Comparison of ENCODE assay signal across 23 cellular contexts in the genomic region with DNA sequence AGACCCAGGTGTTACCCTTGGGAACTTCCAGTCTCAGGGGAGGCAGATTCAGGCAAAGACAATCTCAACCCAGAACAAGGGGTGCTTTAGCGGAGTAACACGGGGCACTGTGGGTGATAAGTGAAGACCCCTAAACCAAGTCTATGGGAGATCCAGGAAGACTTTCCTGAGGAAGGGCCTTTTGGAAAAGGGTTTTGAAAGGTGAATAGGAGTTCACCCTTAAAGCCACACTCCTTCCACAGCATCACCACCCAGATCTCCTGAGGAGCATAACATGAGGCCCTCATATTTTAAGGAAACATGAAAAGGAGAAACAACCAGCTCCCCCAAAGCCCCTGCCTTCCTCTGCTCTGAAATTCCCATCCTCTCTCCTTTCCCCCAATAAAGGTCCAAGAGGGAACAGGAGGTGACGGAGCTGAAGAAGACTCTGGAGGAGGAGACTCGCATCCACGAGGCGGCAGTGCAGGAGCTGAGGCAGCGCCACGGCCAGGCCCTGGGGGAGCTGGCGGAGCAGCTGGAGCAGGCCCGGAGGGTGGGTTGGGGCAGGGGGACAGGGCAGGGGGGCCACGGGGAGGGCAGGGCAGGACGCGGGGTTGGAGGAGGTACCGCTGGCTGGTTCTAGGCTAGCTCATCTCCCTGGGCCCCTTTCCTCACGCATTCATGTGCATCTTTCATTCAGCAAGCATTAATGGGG. TPM values are rescaled to one million over a fixed set of nuclear protein-coding genes. Genes with fewer than 3 reads are reported as not detected.
"Had no signal": no experiment of that assay in that cellular context is flagged by ENCODE, and none has a peak within 500 bp of the region (broad histone marks: within the 10 kb centered on the region; RNA-seq: fewer than 3 reads in every experiment).

No MANE protein-coding gene starts in this region.

- H3K9ac ChIP-seq: KMS-11 had no signal

- H3K36me3 ChIP-seq: SJSA1 had no signal

- H3K4me3 ChIP-seq: SJSA1, SK-N-MC had no signal

- H3K27ac ChIP-seq: KMS-11, SJSA1, SK-N-MC had no signal

- H3K9me3 ChIP-seq: SJSA1 had no signal

- H3K4me1 ChIP-seq: SJSA1 had no signal

- DNase-seq: IMR-90, Kasumi-1, MM.1S, NCI-H1092 treated with DMSO at 0.1 percent for 48 hours, NCI-H1436, NCI-H187, NCI-H2029, NCI-H2081 treated with DMSO at 0.1 percent for 48 hours, NCI-H2171, NCI-H226, NCI-H446, NCI-H510A, NCI-H524 treated with DMSO at 0.1 percent for 48 hours, NCI-H69, NCI-H774, Right ventricle myocardium superior, RPMI8226, SIG-M5, T-helper 1 cell had no signal

- H3K4me2 ChIP-seq: KMS-11 had no signal

RNA-seq across cellular contexts. Expression of a gene that starts 52.7 kb away (rescaled TPM):
- total RNA-seq: IMR-90, M059J, SJSA1 had no signal
